Comparison of ENCODE assay signal across 37 cellular contexts in the genomic region with DNA sequence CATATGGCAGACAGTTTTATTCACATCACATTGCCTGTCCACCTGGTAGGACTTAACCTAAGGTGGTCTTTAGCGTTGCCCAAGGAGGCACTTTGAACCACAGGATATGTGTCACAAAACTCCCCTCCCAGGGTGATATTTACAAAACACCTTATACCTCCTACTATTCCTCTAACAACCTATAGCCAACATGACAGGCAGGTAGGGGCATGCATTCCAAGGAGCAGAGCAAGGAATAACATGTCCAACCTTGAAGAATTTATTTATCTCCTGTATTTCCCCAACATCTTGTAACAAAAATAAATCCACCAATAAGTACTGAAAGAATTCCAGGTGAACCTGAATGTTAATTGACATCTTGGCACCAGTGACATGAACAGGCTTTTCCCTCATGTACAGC.
"Had no signal": no experiment of that assay in that cellular context is flagged by ENCODE, and none has a peak within 500 bp of the region (broad histone marks: within the 10 kb centered on the region; RNA-seq: fewer than 3 reads in every experiment).

No MANE protein-coding gene starts in this region.

- DNase-seq: activated CD4-positive, alpha-beta memory T cell treated with anti-CD3 and anti-CD28 coated beads, Interleukin-2, amount 10 ng/mL, durations not matched to agents 7 days and 5 days; activated CD4-positive, alpha-beta T cell treated with anti-CD3 and anti-CD28 coated beads for 1 hour; activated CD4-positive, alpha-beta T cell treated with anti-CD3 and anti-CD28 coated beads for 36 hours; activated CD4-positive, alpha-beta T cell treated with anti-CD3 and anti-CD28 coated beads for 48 hours; activated CD4-positive, alpha-beta T cell treated with anti-CD3 and anti-CD28 coated beads, Interleukin-2, amount 10 ng/mL, durations not matched to agents 7 days and 5 days; activated CD4-positive, alpha-beta T cell treated with anti-CD3 and anti-CD28 coated beads, Interleukin-2, amount 50 U/mL, for 48 hours; activated CD4-positive, CD25-positive, alpha-beta regulatory T cell; activated CD8-positive, alpha-beta memory T cell treated with anti-CD3 and anti-CD28 coated beads for 24 hours; activated CD8-positive, alpha-beta memory T cell treated with anti-CD3 and anti-CD28 coated beads, Interleukin-2, amount 10 ng/mL, durations not matched to agents 7 days and 5 days; activated CD8-positive, alpha-beta memory T cell treated with anti-CD3 and anti-CD28 coated beads, Interleukin-2, amount 50 U/mL, for 48 hours; activated CD8-positive, alpha-beta T cell treated with anti-CD3 and anti-CD28 coated beads, Interleukin-2, amount 10 ng/mL, durations not matched to agents 7 days and 5 days; activated effector memory CD4-positive, alpha-beta T cell treated with Interleukin-2 at 50 U/mL for 16 hours; activated gamma-delta T cell; activated naive CD4-positive, alpha-beta T cell treated with anti-CD3 and anti-CD28 coated beads, Interleukin-2, amount 10 ng/mL, durations not matched to agents 7 days and 5 days; activated naive CD4-positive, alpha-beta T cell treated with Interleukin-2 at 50 U/mL for 16 hours; activated naive CD8-positive, alpha-beta T cell treated with anti-CD3 and anti-CD28 coated beads, Interleukin-2, amount 10 ng/mL, durations not matched to agents 7 days and 5 days; activated naive CD8-positive, alpha-beta T cell treated with anti-CD3 and anti-CD28 coated beads, Interleukin-2, amount 50 U/mL, for 24 hours; activated T-cell treated with anti-CD3 and anti-CD28 coated beads, Interleukin-2, amount 50 U/mL, for 24 hours; activated T-cell treated with anti-CD3 and anti-CD28 coated beads, Interleukin-2, amount 50 U/mL, for 48 hours; amygdala; anterior cingulate cortex; cerebellar nuclear complex; T-helper 1 cell; T-helper 2 cell; T-helper 9 cell; WERI-Rb-1 had no signal

- ATAC-seq: activated CD4-positive, alpha-beta T cell treated with anti-CD3 and anti-CD28 coated beads for 36 hours; activated CD4-positive, CD25-positive, alpha-beta regulatory T cell treated with anti-CD3 and anti-CD28 coated beads, Interleukin-2, amount 50 U/mL, for 24 hours; activated CD8-positive, alpha-beta memory T cell treated with anti-CD3 and anti-CD28 coated beads, Interleukin-2, amount 10 ng/mL, durations not matched to agents 7 days and 5 days; activated CD8-positive, alpha-beta T cell treated with anti-CD3 and anti-CD28 coated beads, Interleukin-2, amount 10 ng/mL, durations not matched to agents 7 days and 5 days; activated naive CD8-positive, alpha-beta T cell treated with anti-CD3 and anti-CD28 coated beads, Interleukin-2, amount 50 U/mL, for 24 hours; WTC11 had no signal

- H3K27me3 ChIP-seq: ascending aorta had no signal

- H3K27me3 Mint-ChIP-seq: activated CD4-positive, alpha-beta T cell treated with anti-CD3 and anti-CD28 coated beads for 36 hours; activated CD8-positive, alpha-beta memory T cell treated with anti-CD3 and anti-CD28 coated beads, Interleukin-2, amount 10 ng/mL, durations not matched to agents 7 days and 5 days; activated naive CD4-positive, alpha-beta T cell treated with anti-CD3 and anti-CD28 coated beads, Interleukin-2, amount 10 ng/mL, durations not matched to agents 7 days and 5 days; activated naive CD4-positive, alpha-beta T cell treated with anti-CD3 and anti-CD28 coated beads, Interleukin-2, amount 50 U/mL, for 24 hours; activated naive CD8-positive, alpha-beta T cell; activated naive CD8-positive, alpha-beta T cell treated with anti-CD3 and anti-CD28 coated beads, Interleukin-2, amount 10 ng/mL, durations not matched to agents 7 days and 5 days; activated naive CD8-positive, alpha-beta T cell treated with anti-CD3 and anti-CD28 coated beads, Interleukin-2, amount 50 U/mL, for 24 hours; activated T-cell treated with anti-CD3 and anti-CD28 coated beads, Interleukin-2, amount 50 U/mL, for 24 hours; brain had no signal

- FAIRE-seq: TTC549 had no signal

- H3K4me3 Mint-ChIP-seq: activated CD4-positive, alpha-beta memory T cell treated with anti-CD3 and anti-CD28 coated beads, Interleukin-2, amount 10 ng/mL, durations not matched to agents 7 days and 5 days; activated CD4-positive, alpha-beta T cell treated with anti-CD3 and anti-CD28 coated beads for 36 hours; activated CD4-positive, alpha-beta T cell treated with anti-CD3 and anti-CD28 coated beads, Interleukin-2, amount 10 ng/mL, durations not matched to agents 7 days and 5 days; activated CD8-positive, alpha-beta memory T cell treated with anti-CD3 and anti-CD28 coated beads, Interleukin-2, amount 10 ng/mL, durations not matched to agents 7 days and 5 days; activated CD8-positive, alpha-beta T cell treated with anti-CD3 and anti-CD28 coated beads, Interleukin-2, amount 10 ng/mL, durations not matched to agents 7 days and 5 days; activated naive CD4-positive, alpha-beta T cell treated with anti-CD3 and anti-CD28 coated beads, Interleukin-2, amount 10 ng/mL, durations not matched to agents 7 days and 5 days; activated naive CD4-positive, alpha-beta T cell treated with anti-CD3 and anti-CD28 coated beads, Interleukin-2, amount 50 U/mL, for 24 hours; activated naive CD8-positive, alpha-beta T cell; activated naive CD8-positive, alpha-beta T cell treated with anti-CD3 and anti-CD28 coated beads, Interleukin-2, amount 10 ng/mL, durations not matched to agents 7 days and 5 days; activated naive CD8-positive, alpha-beta T cell treated with anti-CD3 and anti-CD28 coated beads, Interleukin-2, amount 50 U/mL, for 24 hours; activated T-cell treated with anti-CD3 and anti-CD28 coated beads, Interleukin-2, amount 50 U/mL, for 24 hours; brain; central memory CD8-positive, alpha-beta T cell; T-helper 1 cell treated with Interleukin-12 subunit alpha and Interleukin-12 subunit beta and Interleukin-4 antibody, amounts not matched to agents 30 μg/mL and 1 μg/mL, for 36 hours; T-helper 2 cell treated with Interferon-gamma antibody and Interleukin-4, amounts not matched to agents 5 μg/mL and 100 μg/mL, for 36 hours; WTC11 had no signal

- H3K36me3 ChIP-seq: ascending aorta, WERI-Rb-1 had no signal

- H3K9me3 Mint-ChIP-seq: activated CD4-positive, alpha-beta memory T cell treated with anti-CD3 and anti-CD28 coated beads, Interleukin-2, amount 10 ng/mL, durations not matched to agents 7 days and 5 days; activated naive CD4-positive, alpha-beta T cell treated with anti-CD3 and anti-CD28 coated beads, Interleukin-2, amount 10 ng/mL, durations not matched to agents 7 days and 5 days; activated naive CD4-positive, alpha-beta T cell treated with anti-CD3 and anti-CD28 coated beads, Interleukin-2, amount 50 U/mL, for 24 hours; activated T-cell treated with anti-CD3 and anti-CD28 coated beads, Interleukin-2, amount 50 U/mL, for 24 hours; activated T-helper 2 cell treated with anti-CD3 and anti-CD28 coated beads, Interferon-gamma antibody, Interleukin-2, Interleukin-4, amounts not matched to agents 10 μg/mL and 5 μg/mL and 100 μg/mL, durations not matched to agents 14 hours and 24 hours and 36 hours; brain; central memory CD8-positive, alpha-beta T cell; T-helper 1 cell treated with Interleukin-12 subunit alpha and Interleukin-12 subunit beta and Interleukin-4 antibody, amounts not matched to agents 30 μg/mL and 1 μg/mL, for 36 hours; T-helper 2 cell treated with Interferon-gamma antibody and Interleukin-4, amounts not matched to agents 5 μg/mL and 100 μg/mL, for 36 hours had no signal

- H3K4me1 ChIP-seq: ascending aorta had no signal

- H3K36me3 Mint-ChIP-seq: activated CD8-positive, alpha-beta memory T cell treated with anti-CD3 and anti-CD28 coated beads, Interleukin-2, amount 10 ng/mL, durations not matched to agents 7 days and 5 days; activated naive CD4-positive, alpha-beta T cell treated with anti-CD3 and anti-CD28 coated beads, Interleukin-2, amount 10 ng/mL, durations not matched to agents 7 days and 5 days; activated naive CD4-positive, alpha-beta T cell treated with anti-CD3 and anti-CD28 coated beads, Interleukin-2, amount 50 U/mL, for 24 hours; activated naive CD8-positive, alpha-beta T cell; activated naive CD8-positive, alpha-beta T cell treated with anti-CD3 and anti-CD28 coated beads, Interleukin-2, amount 10 ng/mL, durations not matched to agents 7 days and 5 days; brain; WTC11 had no signal

- H3K4me1 Mint-ChIP-seq: activated CD4-positive, alpha-beta memory T cell treated with anti-CD3 and anti-CD28 coated beads, Interleukin-2, amount 10 ng/mL, durations not matched to agents 7 days and 5 days; activated CD4-positive, alpha-beta T cell treated with anti-CD3 and anti-CD28 coated beads for 36 hours; activated CD4-positive, alpha-beta T cell treated with anti-CD3 and anti-CD28 coated beads, Interleukin-2, amount 10 ng/mL, durations not matched to agents 7 days and 5 days; activated CD8-positive, alpha-beta memory T cell treated with anti-CD3 and anti-CD28 coated beads, Interleukin-2, amount 10 ng/mL, durations not matched to agents 7 days and 5 days; activated naive CD4-positive, alpha-beta T cell treated with anti-CD3 and anti-CD28 coated beads, Interleukin-2, amount 10 ng/mL, durations not matched to agents 7 days and 5 days; activated naive CD4-positive, alpha-beta T cell treated with anti-CD3 and anti-CD28 coated beads, Interleukin-2, amount 50 U/mL, for 24 hours; activated naive CD8-positive, alpha-beta T cell treated with anti-CD3 and anti-CD28 coated beads, Interleukin-2, amount 10 ng/mL, durations not matched to agents 7 days and 5 days; activated naive CD8-positive, alpha-beta T cell treated with anti-CD3 and anti-CD28 coated beads, Interleukin-2, amount 50 U/mL, for 24 hours; brain; central memory CD8-positive, alpha-beta T cell; WTC11 had no signal

- H3K27ac ChIP-seq: ascending aorta, WERI-Rb-1 had no signal

- H3K9me3 ChIP-seq: ascending aorta had no signal

- H3K27ac Mint-ChIP-seq: activated CD4-positive, alpha-beta memory T cell treated with anti-CD3 and anti-CD28 coated beads, Interleukin-2, amount 10 ng/mL, durations not matched to agents 7 days and 5 days; activated CD4-positive, alpha-beta T cell treated with anti-CD3 and anti-CD28 coated beads for 36 hours; activated CD4-positive, alpha-beta T cell treated with anti-CD3 and anti-CD28 coated beads, Interleukin-2, amount 10 ng/mL, durations not matched to agents 7 days and 5 days; activated CD8-positive, alpha-beta memory T cell treated with anti-CD3 and anti-CD28 coated beads, Interleukin-2, amount 10 ng/mL, durations not matched to agents 7 days and 5 days; activated CD8-positive, alpha-beta T cell treated with anti-CD3 and anti-CD28 coated beads, Interleukin-2, amount 10 ng/mL, durations not matched to agents 7 days and 5 days; activated naive CD4-positive, alpha-beta T cell treated with anti-CD3 and anti-CD28 coated beads, Interleukin-2, amount 10 ng/mL, durations not matched to agents 7 days and 5 days; activated naive CD4-positive, alpha-beta T cell treated with anti-CD3 and anti-CD28 coated beads, Interleukin-2, amount 50 U/mL, for 24 hours; activated naive CD8-positive, alpha-beta T cell; activated naive CD8-positive, alpha-beta T cell treated with anti-CD3 and anti-CD28 coated beads, Interleukin-2, amount 10 ng/mL, durations not matched to agents 7 days and 5 days; activated naive CD8-positive, alpha-beta T cell treated with anti-CD3 and anti-CD28 coated beads, Interleukin-2, amount 50 U/mL, for 24 hours; activated T-cell treated with anti-CD3 and anti-CD28 coated beads, Interleukin-2, amount 50 U/mL, for 24 hours; activated T-helper 2 cell treated with anti-CD3 and anti-CD28 coated beads, Interferon-gamma antibody, Interleukin-2, Interleukin-4, amounts not matched to agents 10 μg/mL and 5 μg/mL and 100 μg/mL, durations not matched to agents 14 hours and 24 hours and 36 hours; brain; T-helper 1 cell treated with Interleukin-12 subunit alpha and Interleukin-12 subunit beta and Interleukin-4 antibody, amounts not matched to agents 30 μg/mL and 1 μg/mL, for 36 hours; T-helper 2 cell treated with Interferon-gamma antibody and Interleukin-4, amounts not matched to agents 5 μg/mL and 100 μg/mL, for 36 hours; WTC11 had no signal

- H3K4me3 ChIP-seq: ascending aorta had no signal
